ENCODE assay signal across 21 cellular contexts in the genomic region with DNA sequence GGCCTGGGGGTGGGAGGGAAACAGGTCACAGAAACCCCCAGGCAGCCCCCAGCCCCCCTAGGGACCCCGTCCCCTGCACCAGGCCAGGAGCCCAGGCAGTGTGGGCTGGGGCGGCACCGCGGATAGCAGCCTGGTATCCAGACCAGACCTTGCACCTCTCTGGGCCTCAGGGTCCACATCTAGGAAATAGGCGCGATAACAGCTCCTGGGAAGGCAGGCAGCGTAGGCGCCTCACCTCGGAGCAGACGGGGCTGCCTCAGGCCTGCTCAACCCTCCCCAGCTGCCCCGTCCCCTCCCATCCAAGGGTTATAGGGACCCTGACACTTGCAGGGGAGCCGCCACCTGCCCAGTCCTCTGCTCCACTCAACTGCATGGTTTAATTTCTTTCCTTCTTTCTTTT. TPM values are rescaled to one million over a fixed set of nuclear protein-coding genes. Genes with fewer than 3 reads are reported as not detected.
"Had no signal": no experiment of that assay in that cellular context is flagged by ENCODE, and none has a peak within 500 bp of the region (broad histone marks: within the 10 kb centered on the region; RNA-seq: fewer than 3 reads in every experiment).

No MANE protein-coding gene starts in this region.

RNA-seq across cellular contexts. Expression of gene TPRX1, which starts 0.7 kb away (rescaled TPM):
- total RNA-seq: naive thymus-derived CD8-positive, alpha-beta T cell; natural killer cell treated with Interleukin-12 subunit alpha and Interleukin-12 subunit beta and Interleukin-15 and Interleukin-18, amount 100 ng/mL, for 72 hours; neural crest cell; omental fat pad; osteocyte; pancreas; posterior vena cava; pulmonary artery endothelial cell; right atrium auricular region; sciatic nerve; smooth muscle cell; spleen; stomach; subcutaneous adipose tissue; temporal lobe; thoracic aorta; thyroid gland; tibial nerve; ureter; vagina had no signal
- polyA plus RNA-seq: naive thymus-derived CD8-positive, alpha-beta T cell; pancreas; smooth muscle cell; spleen; stomach had no signal

RNA-seq across cellular contexts. Expression of gene CRX, which starts 18.1 kb away (rescaled TPM):
- total RNA-seq: naive thymus-derived CD8-positive, alpha-beta T cell; natural killer cell treated with Interleukin-12 subunit alpha and Interleukin-12 subunit beta and Interleukin-15 and Interleukin-18, amount 100 ng/mL, for 72 hours; neural crest cell; omental fat pad; osteocyte; pancreas; posterior vena cava; pulmonary artery endothelial cell; right atrium auricular region; smooth muscle cell; stomach; subcutaneous adipose tissue; temporal lobe; thoracic aorta; thyroid gland; tibial nerve; ureter; vagina had no signal
- polyA plus RNA-seq: naive thymus-derived CD8-positive, alpha-beta T cell; pancreas; smooth muscle cell; spleen; stomach had no signal

RNA-seq across cellular contexts. Expression of gene TPRX2, which starts 55.4 kb away (rescaled TPM):
- total RNA-seq: naive thymus-derived CD8-positive, alpha-beta T cell; natural killer cell treated with Interleukin-12 subunit alpha and Interleukin-12 subunit beta and Interleukin-15 and Interleukin-18, amount 100 ng/mL, for 72 hours; neural crest cell; omental fat pad; osteocyte; pancreas; posterior vena cava; prostate gland; pulmonary artery endothelial cell; right atrium auricular region; sciatic nerve; smooth muscle cell; spleen; stomach; subcutaneous adipose tissue; temporal lobe; thoracic aorta; thyroid gland; tibial nerve; ureter; vagina had no signal
- polyA plus RNA-seq: naive thymus-derived CD8-positive, alpha-beta T cell; pancreas; smooth muscle cell; spleen; stomach had no signal
